8 cellular contexts compared by ENCODE assay signal in the genomic region with DNA sequence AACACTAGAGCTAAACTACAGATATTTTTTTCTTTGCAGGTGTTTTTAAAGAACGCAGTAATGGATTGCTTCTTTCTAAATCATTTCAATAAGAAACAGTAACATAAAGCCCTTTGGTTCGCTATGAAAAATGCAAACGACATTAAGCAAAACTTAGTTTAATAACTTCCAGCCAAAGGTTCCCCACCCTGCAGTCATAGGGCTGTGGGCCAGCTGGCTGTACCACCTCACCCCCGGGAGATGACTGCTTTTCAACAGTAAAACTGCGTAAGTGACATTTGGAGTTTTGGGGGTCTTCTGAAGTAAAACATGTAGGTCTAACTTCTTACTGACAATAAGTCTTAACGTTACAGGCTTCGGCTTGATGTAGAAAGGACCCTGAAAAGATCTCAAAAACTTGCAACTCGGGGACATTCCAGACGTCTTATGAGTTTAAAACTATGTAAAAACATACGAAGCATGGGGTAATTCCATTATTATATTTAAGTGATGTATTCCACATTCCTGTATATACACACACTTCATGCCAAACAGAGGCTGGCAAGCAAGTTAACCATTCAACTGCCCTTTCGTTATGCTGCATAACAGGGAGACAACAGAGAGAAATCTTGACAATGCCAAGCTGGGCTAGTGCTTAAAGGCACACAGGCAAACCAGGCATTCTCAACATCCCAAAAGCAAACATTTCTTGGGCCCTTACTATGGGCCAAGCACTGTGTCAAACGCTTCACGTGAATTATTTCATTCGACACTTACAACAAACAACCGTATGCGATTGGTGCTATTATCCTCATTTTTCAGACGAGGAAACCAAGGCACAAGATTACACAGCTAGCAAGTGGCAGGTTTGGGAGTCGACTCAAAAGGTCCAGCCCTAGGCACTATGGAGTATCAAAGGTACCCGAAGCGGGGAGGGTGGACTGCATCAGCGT. TPM values are rescaled to one million over a fixed set of nuclear protein-coding genes. Genes with fewer than 3 reads are reported as not detected.
DNase-seq lines count a peak whose midpoint lies in the region; TF ChIP-seq lines count a peak whose summit lies in the region.
"Had no signal": no experiment of that assay in that cellular context is flagged by ENCODE, and none has a peak within 500 bp of the region (broad histone marks: within the 10 kb centered on the region; RNA-seq: fewer than 3 reads in every experiment).

No MANE protein-coding gene starts in this region.

- peak overlapping the region; percentile 62 to 88 (median 81) for H3K27ac Mint-ChIP-seq in IgD-negative memory B cell

- H3K4me1 Mint-ChIP-seq in IgD-negative memory B cell: peaks cover 31 to 36% (median 35%) of the 10 kb centered on the region in 3 donors

- TF ChIP-seq CTCF in astrocyte of the cerebellum (IDR thresholded peaks at IDR 0.05; ENCODE audit: low read depth, low read length, missing control alignments) (no peak), kidney epithelial cell (IDR thresholded peaks at IDR 0.05; ENCODE audit: insufficient read depth, low read length, poor library complexity, severe bottlenecking) (no peak), testis (IDR thresholded peaks at IDR 0.05) (no peak)

- no peaks in the 10 kb centered on the region for H3K9me3 ChIP-seq in testis

- H3K9me3 Mint-ChIP-seq in IgD-negative memory B cell: no peaks in the 10 kb centered on the region

- H3K27ac ChIP-seq in testis: peak overlapping the region; percentile 92 to 95

- peaks cover 1% of the 10 kb centered on the region for H3K36me3 Mint-ChIP-seq in IgD-negative memory B cell

- in situ Hi-C loops in astrocyte of the cerebellum (cut with HindIII; ENCODE audit: low sequenced_read_pairs): no loop called here

- intact Hi-C loops in testis (cut with DNase I; ENCODE audit: low total_unique reads): no loop called here

- no peak for DNase-seq in astrocyte of the cerebellum (ENCODE audit: low read depth)
- no peak for DNase-seq in kidney epithelial cell (ENCODE audit: low read depth)
- DNase-seq in testis: peak; percentile 56
- no peak for DNase-seq in NCI-H1048 (lab: John Stamatoyannopoulos, UW)
- no peak for DNase-seq in RKO (ENCODE audit: low spot score)
- no peak for DNase-seq in SKM-1 treated with dmso at 0.1 percent for 144 hours (lab: John Stamatoyannopoulos, UW; ENCODE audit: unreplicated experiment)

- H3K27me3 Mint-ChIP-seq in IgD-negative memory B cell: no peaks in the 10 kb centered on the region

- H3K4me3 ChIP-seq in astrocyte of the cerebellum (ENCODE audit: low read depth, low read length): peak overlapping the region; percentile 83
- H3K4me3 ChIP-seq in kidney epithelial cell (ENCODE audit: low read depth, low read length): peak overlapping the region; percentile 97
- H3K4me3 ChIP-seq in testis: peak overlapping the region; percentile 97 to 99

- H3K4me1 ChIP-seq in testis: peaks cover 14% of the 10 kb centered on the region

- H3K36me3 ChIP-seq in kidney epithelial cell (ENCODE audit: control insufficient read depth, insufficient read depth, low read length) (no peaks in the 10 kb centered on the region), testis (ENCODE audit: low read depth, missing control alignments) (no peaks in the 10 kb centered on the region)

- 10 to 16% methylated on average over 16 to 21 of the region's 21 CpGs for whole genome bisulfite sequencing in testis, 2 donors

- no peak for TF ChIP-seq POLR2A in testis (IDR thresholded peaks at IDR 0.05)

- H3K27me3 ChIP-seq in kidney epithelial cell (ENCODE audit: control insufficient read depth, insufficient read depth, low read length): no peaks in the 10 kb centered on the region
- no peaks in the 10 kb centered on the region for H3K27me3 ChIP-seq in testis

- peak overlapping the region; percentile 90 to 97 (median 93) for H3K4me3 Mint-ChIP-seq in IgD-negative memory B cell

RNA-seq across cellular contexts. Expression of a gene that starts 1.2 kb away (rescaled TPM):
- polyA plus RNA-seq in IgD-negative memory B cell: 17.2 TPM
- 53.0 and 57.1 TPM in 2 replicates for total RNA-seq in kidney epithelial cell
- total RNA-seq in testis: 100 to 1,000 TPM; 158 to 162 TPM
- polyA plus RNA-seq in testis (ENCODE audit: insufficient read depth, low read depth, low replicate concordance): 59.5 TPM

RNA-seq across cellular contexts. Expression of a gene that starts 44.0 kb away (rescaled TPM):
- not detected for polyA plus RNA-seq in IgD-negative memory B cell
- total RNA-seq in kidney epithelial cell: 0.63 and 1.7 TPM in 2 replicates
- total RNA-seq in testis: under 1 TPM; 0.47 to 0.62 TPM
- polyA plus RNA-seq in testis (ENCODE audit: insufficient read depth, low read depth, low replicate concordance): 0.42 TPM
- total RNA-seq: T-helper 1 cell treated with Interleukin-12 subunit alpha and Interleukin-12 subunit beta and Interleukin-4 antibody, amounts not matched to agents 30 ng/mL and 1 ng/mL, for 36 hours had no signal
